ENCODE assay signal across 1 cellular context in genomic region chr3:47824541-47825473, GRCh38.
TF ChIP-seq lines count a peak whose summit lies in the region.

No MANE protein-coding gene starts in this region.

TF ChIP-seq in GM12878, 131 proteins besides CTCF, POLR2A, EP300 and RAD21 (continued from another document):
- TF ChIP-seq E2F8 (IDR thresholded peaks at IDR 0.05; ENCODE audit: low read depth, partially characterized antibody) (no peak), SPI1 (IDR thresholded peaks at IDR 0.05; ENCODE audit: borderline replicate concordance, insufficient read depth, low read depth, low read length) (no peak), MLLT1 (IDR thresholded peaks at IDR 0.05) (no peak)
